23 cellular contexts compared by ENCODE assay signal in the genomic region with DNA sequence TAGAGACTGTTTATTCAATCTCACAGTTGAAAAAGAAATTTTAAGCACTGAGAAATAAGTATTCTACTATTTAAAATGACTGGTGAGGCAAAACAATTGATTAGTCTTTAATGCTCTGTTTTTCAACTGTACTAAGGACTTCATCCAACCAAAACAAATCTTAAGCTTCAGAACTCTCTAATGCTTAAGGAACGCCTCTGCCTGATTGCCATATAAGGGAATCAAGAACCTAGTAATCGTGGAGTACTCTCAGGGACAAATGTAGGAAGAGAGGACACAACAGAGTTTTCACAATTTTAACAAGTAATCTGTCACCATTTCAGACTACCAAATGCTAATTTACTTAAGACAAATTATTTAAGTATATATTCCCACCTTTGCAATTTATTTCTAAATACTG. TPM values are rescaled to one million over a fixed set of nuclear protein-coding genes. Genes with fewer than 3 reads are reported as not detected.
A peak's percentile ranks its signal among the peaks of the same experiment; 100 is the strongest.
DNase-seq lines count a peak whose midpoint lies in the region; ATAC-seq, FAIRE-seq and TF ChIP-seq lines count a peak whose summit lies in the region.
"Had no signal": no experiment of that assay in that cellular context is flagged by ENCODE, and none has a peak within 500 bp of the region (broad histone marks: within the 10 kb centered on the region; RNA-seq: fewer than 3 reads in every experiment).

No MANE protein-coding gene starts in this region.

- CTCF ChIA-PET in HepG2 (lab: Yijun Ruan, JAX; ENCODE audit: low intra/inter-chr PET ratio, low total read pairs): no interaction called here

- in situ Hi-C loops in HepG2 (cut with HindIII; ENCODE audit: extremely low pct_ligation_motif_present, low pct_unique_long_range_greater_than_20kb): no loop called here

- WGBS in HepG2 (ENCODE audit: low lambda C conversion rate): 93% methylated on average over 2 of the region's 2 CpGs
- WGBS in right lobe of liver (ENCODE audit: insufficient coverage, low coverage, low lambda C conversion rate, missing lambda C conversion rate): 71% methylated on average over 2 of the region's 2 CpGs

- H3K4me3 Mint-ChIP-seq in stimulated activated naive B cell treated with anti-CD40 and anti-IgM and Interleukin-4, amounts not matched to agents 10 μg/mL and 1 μg/mL and 100 μg/mL, for 72 hours: no peak overlapping the region
- H3K4me3 Mint-ChIP-seq: activated CD8-positive, alpha-beta T cell treated with anti-CD3 and anti-CD28 coated beads for 36 hours; activated naive CD4-positive, alpha-beta T cell treated with anti-CD3 and anti-CD28 coated beads for 36 hours; activated T-cell treated with anti-CD3 and anti-CD28 coated beads, Interleukin-2, amount 50 U/mL, for 24 hours; natural killer cell had no signal

- H3K4me1 ChIP-seq in HepG2 (ENCODE audit: insufficient read depth, low read length): no peaks in the 10 kb centered on the region
- H3K4me1 ChIP-seq in right lobe of liver: no peaks in the 10 kb centered on the region
- no peaks in the 10 kb centered on the region for H3K4me1 ChIP-seq in fibroblast of lung (ENCODE audit: control insufficient read depth, extremely low read depth, insufficient read depth, low read length)
- H3K4me1 ChIP-seq in uterus: no peaks in the 10 kb centered on the region
- H3K4me1 ChIP-seq: colonic mucosa had no signal

- H3K36me3 Mint-ChIP-seq in stimulated activated naive B cell treated with anti-CD40 and anti-IgM and Interleukin-4, amounts not matched to agents 10 μg/mL and 1 μg/mL and 100 μg/mL, for 72 hours: peaks cover 17 to 35% of the 10 kb centered on the region in 2 donors

- H3K27me3 ChIP-seq in HepG2 (ENCODE audit: control insufficient read depth in 1 of 2, insufficient read depth in 2 of 2, low read length in 2 of 2) (no peaks in the 10 kb centered on the region), right lobe of liver (no peaks in the 10 kb centered on the region), fibroblast of lung (ENCODE audit: control insufficient read depth, insufficient read depth, low read length) (no peaks in the 10 kb centered on the region), uterus (no peaks in the 10 kb centered on the region)
- H3K27me3 ChIP-seq: colonic mucosa, SJSA1 had no signal

- H3K27ac ChIP-seq in HepG2 (ENCODE audit: extremely low read length, insufficient read depth, low read length) (no peak overlapping the region), right lobe of liver (no peak overlapping the region), fibroblast of lung (ENCODE audit: insufficient read depth, low read length) (no peak overlapping the region), uterus (peak overlapping the region; percentile 25 to 40)
- H3K27ac ChIP-seq: C4-2B, colonic mucosa, SJSA1 had no signal

- no peaks in the 10 kb centered on the region for H4K20me1 ChIP-seq in HepG2 (ENCODE audit: insufficient read depth, low read length)
- no peaks in the 10 kb centered on the region for H4K20me1 ChIP-seq in fibroblast of lung (ENCODE audit: control insufficient read depth, extremely low read depth, insufficient read depth, low read length)

- H3K27me3 Mint-ChIP-seq in stimulated activated naive B cell treated with anti-CD40 and anti-IgM and Interleukin-4, amounts not matched to agents 10 μg/mL and 1 μg/mL and 100 μg/mL, for 72 hours: no peaks in the 10 kb centered on the region
- H3K27me3 Mint-ChIP-seq: activated CD8-positive, alpha-beta T cell treated with anti-CD3 and anti-CD28 coated beads for 36 hours; activated T-cell treated with anti-CD3 and anti-CD28 coated beads, Interleukin-2, amount 50 U/mL, for 24 hours had no signal

- no peaks in the 10 kb centered on the region for H3K9me3 Mint-ChIP-seq in stimulated activated naive B cell treated with anti-CD40 and anti-IgM and Interleukin-4, amounts not matched to agents 10 μg/mL and 1 μg/mL and 100 μg/mL, for 72 hours
- H3K9me3 Mint-ChIP-seq: activated CD8-positive, alpha-beta T cell treated with anti-CD3 and anti-CD28 coated beads for 36 hours; activated naive CD4-positive, alpha-beta T cell treated with anti-CD3 and anti-CD28 coated beads for 36 hours; activated T-cell treated with anti-CD3 and anti-CD28 coated beads, Interleukin-2, amount 50 U/mL, for 24 hours; natural killer cell had no signal

- no peak for ATAC-seq in HepG2
- ATAC-seq in right lobe of liver: no peak
- no peak for ATAC-seq in stimulated activated naive B cell treated with anti-CD40 and anti-IgM and Interleukin-4, amounts not matched to agents 10 μg/mL and 1 μg/mL and 100 μg/mL, for 72 hours (replicated peaks)
- ATAC-seq in HG02852 (IDR thresholded peaks at IDR 0.05; ENCODE audit: unreplicated experiment): no peak
- ATAC-seq: activated CD8-positive, alpha-beta T cell treated with anti-CD3 and anti-CD28 coated beads for 36 hours; natural killer cell had no signal

- H3K4me2 ChIP-seq in HepG2 (ENCODE audit: low read depth, low read length) (no peak overlapping the region), fibroblast of lung (ENCODE audit: extremely low read depth, insufficient read depth, low read length) (no peak overlapping the region)

- intact Hi-C loops in HepG2 (cut with micrococcal nuclease; ENCODE audit: unreplicated experiment): no loop called here
- intact Hi-C loops in right lobe of liver (cut with DNase I): no loop called here
- intact Hi-C loops in uterus (cut with DNase I; ENCODE audit: low total_unique reads): no loop called here

- H3K36me3 ChIP-seq in HepG2 (replicated peaks in 1 of 2; ENCODE audit: control insufficient read depth in 1 of 2, insufficient read depth in 2 of 2, low read length in 2 of 2): peaks cover 4 to 16% of the 10 kb centered on the region in 2 experiments; a peak in 4 of 5 replicates
- no peaks in the 10 kb centered on the region for H3K36me3 ChIP-seq in right lobe of liver
- no peaks in the 10 kb centered on the region for H3K36me3 ChIP-seq in fibroblast of lung (ENCODE audit: control insufficient read depth, insufficient read depth, low read length)
- no peaks in the 10 kb centered on the region for H3K36me3 ChIP-seq in uterus
- H3K36me3 ChIP-seq: colonic mucosa had no signal

- BruUV-seq in HepG2 (replicated peaks; lab: Mats Ljungman, UMichigan): no TSS peak

- no peaks in the 10 kb centered on the region for H3K9me3 ChIP-seq in HepG2 (ENCODE audit: low read length)
- no peaks in the 10 kb centered on the region for H3K9me3 ChIP-seq in right lobe of liver
- H3K9me3 ChIP-seq in fibroblast of lung (ENCODE audit: control insufficient read depth, insufficient read depth, low read depth, low read length): no peaks in the 10 kb centered on the region
- no peaks in the 10 kb centered on the region for H3K9me3 ChIP-seq in uterus
- H3K9me3 ChIP-seq: colonic mucosa, SJSA1 had no signal

- H3K79me2 ChIP-seq in HepG2 (ENCODE audit: insufficient read depth, low read length) (peaks cover 9% of the 10 kb centered on the region), fibroblast of lung (ENCODE audit: control insufficient read depth, insufficient read depth, low read length) (peaks cover 42% of the 10 kb centered on the region)

- no peak for FAIRE-seq in HepG2 (lab: Jason Lieb, UNC)

- no peak overlapping the region for H3K4me3 ChIP-seq in HepG2 (replicated peaks in 1 of 3; ENCODE audit: insufficient read depth in 1 of 3, low read depth in 2 of 3, low read length in 3 of 3)
- no peak overlapping the region for H3K4me3 ChIP-seq in right lobe of liver
- H3K4me3 ChIP-seq in fibroblast of lung (replicated peaks in 1 of 4; ENCODE audit: control extremely low read depth in 1 of 4, insufficient read depth in 1 of 4, low read depth in 3 of 4, low read length in 4 of 4): no peak overlapping the region
- H3K4me3 ChIP-seq in uterus: no peak overlapping the region
- H3K4me3 ChIP-seq: colonic mucosa, SJSA1 had no signal

- POLR2A ChIA-PET in HepG2 (lab: Yijun Ruan, JAX): no interaction called here

- no peak overlapping the region for H3K27ac Mint-ChIP-seq in stimulated activated naive B cell treated with anti-CD40 and anti-IgM and Interleukin-4, amounts not matched to agents 10 μg/mL and 1 μg/mL and 100 μg/mL, for 72 hours
- H3K27ac Mint-ChIP-seq: activated CD8-positive, alpha-beta T cell treated with anti-CD3 and anti-CD28 coated beads for 36 hours; activated naive CD4-positive, alpha-beta T cell treated with anti-CD3 and anti-CD28 coated beads for 36 hours; activated T-cell treated with anti-CD3 and anti-CD28 coated beads, Interleukin-2, amount 50 U/mL, for 24 hours; natural killer cell had no signal

- peaks cover 8 to 10% of the 10 kb centered on the region in 2 donors for H3K4me1 Mint-ChIP-seq in stimulated activated naive B cell treated with anti-CD40 and anti-IgM and Interleukin-4, amounts not matched to agents 10 μg/mL and 1 μg/mL and 100 μg/mL, for 72 hours

- H3K9ac ChIP-seq in HepG2 (ENCODE audit: insufficient read depth, low read depth, low read length) (no peak overlapping the region), fibroblast of lung (ENCODE audit: insufficient read depth, low read length) (no peak overlapping the region)

- no peak for TF ChIP-seq EP300 in HepG2 (IDR thresholded peaks at IDR 0.05; ENCODE audit: low read depth in 2 of 2, low read length in 2 of 2)
- TF ChIP-seq EP300 in HepG2 (CRISPR knock-in tag; IDR thresholded peaks at IDR 0.05; ENCODE audit: borderline replicate concordance): no peak

- TF ChIP-seq CTCF in HepG2 (CRISPR knock-in tag; IDR thresholded peaks at IDR 0.05) (no peak), right lobe of liver (IDR thresholded peaks at IDR 0.05) (no peak), fibroblast of lung (conservative IDR thresholded peaks at IDR 0.05 in 1 of 2, IDR thresholded peaks at IDR 0.05 in 1 of 2; ENCODE audit: low read depth in 1 of 2, low read length in 2 of 2) (no peak), uterus (IDR thresholded peaks at IDR 0.05) (no peak)

- TF ChIP-seq RAD21 in HepG2 (CRISPR knock-in tag; IDR thresholded peaks at IDR 0.05): no peak

- H2AFZ ChIP-seq in HepG2 (ENCODE audit: low read length) (no peak overlapping the region), fibroblast of lung (ENCODE audit: low read length) (no peak overlapping the region)

- DNase-seq in HepG2 (ENCODE audit: low spot score) (no peak), right lobe of liver (no peak), fibroblast of lung (ENCODE audit: low read depth in 2 of 2) (peak; percentile 72 to 78), myocyte (ENCODE audit: low read depth) (peak; percentile 31), uterus (no peak)
- DNase-seq in stimulated activated naive B cell treated with anti-CD40 and anti-IgM and Interleukin-4, amounts not matched to agents 10 μg/mL and 1 μg/mL and 100 μg/mL, for 72 hours: no peak
- no peak for DNase-seq in stimulated activated CD8-positive, alpha-beta memory T cell treated with anti-CD3 and anti-CD28 coated beads, Interleukin-4, amount 100 ng/mL, for 48 hours
- DNase-seq: activated CD8-positive, alpha-beta T cell treated with anti-CD3 and anti-CD28 coated beads for 36 hours; activated naive CD4-positive, alpha-beta T cell treated with anti-CD3 and anti-CD28 coated beads for 36 hours; activated T-cell treated with anti-CD3 and anti-CD28 coated beads, Interleukin-2, amount 50 U/mL, for 24 hours; colonic mucosa; GDM1; glutamatergic neuron; H7; natural killer cell; NCI-H1436; NCI-H774; posterior cingulate gyrus; stimulated activated CD4-positive, alpha-beta T cell treated with anti-CD3 and anti-CD28 coated beads, Interleukin-12 subunit alpha, Interleukin-12 subunit beta, amount 100 ng/mL, for 4 hours; T-helper 2 cell had no signal

- TF ChIP-seq POLR2A in HepG2 (IDR thresholded peaks at IDR 0.05; ENCODE audit: insufficient read depth in 1 of 2, low read depth in 2 of 2, low read length in 2 of 2) (no peak), right lobe of liver (IDR thresholded peaks at IDR 0.05) (no peak), uterus (IDR thresholded peaks at IDR 0.05) (no peak)

RNA-seq across cellular contexts. Expression of a gene that starts 16.1 kb away (rescaled TPM):
- total RNA-seq in HepG2 (2016; rRNA removed; fragmentation: Illumina TruSeq; extraction: Trizol) (7.1 and 11.4 TPM in 2 replicates), right lobe of liver (1 to 10 TPM; 2.2 to 3.2 (median 3.0) TPM), fibroblast of lung (17.7 and 25.9 TPM in 2 replicates), myocyte (35.0 and 40.6 TPM in 2 replicates), uterus (10 to 100 TPM; 11.0 to 30.5 (median 15.7) TPM)
- 2.8 and 3.1 TPM in 2 replicates for total RNA-seq in HepG2 (2016; cell fraction: cytosol; rRNA removed; fragmentation: Illumina TruSeq; extraction: Trizol; ENCODE audit: low read depth)
- total RNA-seq in HepG2 (2016; cell fraction: insoluble cytoplasmic fraction; rRNA removed; fragmentation: Illumina TruSeq; extraction: Trizol): 7.3 and 10.8 TPM in 2 replicates
- 6.1 and 7.4 TPM in 2 replicates for total RNA-seq in HepG2 (2016; cell fraction: membrane; rRNA removed; fragmentation: Illumina TruSeq; extraction: Trizol)
- 12.8 and 13.1 TPM in 2 replicates for total RNA-seq in HepG2 (2016; cell fraction: nucleus; rRNA removed; fragmentation: Illumina TruSeq; extraction: Trizol)
- polyA plus RNA-seq in HepG2 (2011; rRNA removed) (2.8 and 3.2 TPM in 2 replicates), fibroblast of lung (9.5 and 11.6 TPM in 2 replicates)
- polyA plus RNA-seq in HepG2 (2011; cell fraction: cytosol; rRNA removed): 0.99 and 2.0 TPM in 2 replicates
- polyA plus RNA-seq in HepG2 (2011; cell fraction: nucleus; rRNA removed): 2.2 and 2.9 TPM in 2 replicates
- 5.9 and 6.1 TPM in 2 replicates for polyA plus RNA-seq in HepG2 (2012)
- 0.18 and 0.25 TPM in 2 replicates for polyA plus RNA-seq in HepG2 (2016; cell fraction: cytosol; fragmentation: Illumina TruSeq; extraction: Trizol; ENCODE audit: low read depth)
- 8.4 and 9.0 TPM in 2 replicates for polyA plus RNA-seq in HepG2 (2016; cell fraction: insoluble cytoplasmic fraction; fragmentation: Illumina TruSeq; extraction: Trizol; ENCODE audit: low read depth)
- polyA plus RNA-seq in HepG2 (2016; cell fraction: membrane; fragmentation: Illumina TruSeq; extraction: Trizol; ENCODE audit: low read depth): 1.0 and 1.1 TPM in 2 replicates
- polyA plus RNA-seq in HepG2 (2016; cell fraction: nucleus; fragmentation: Illumina TruSeq; extraction: Trizol; ENCODE audit: insufficient read depth, low read depth): 8.4 and 9.2 TPM in 2 replicates
- polyA minus RNA-seq in HepG2 (2011; rRNA and poly(A)+ RNA removed; ENCODE audit: low replicate concordance): 3.9 and 4.3 TPM in 2 replicates
- 4.1 and 5.3 TPM in 2 replicates for polyA minus RNA-seq in HepG2 (2011; cell fraction: cytosol; rRNA and poly(A)+ RNA removed)
- polyA minus RNA-seq in HepG2 (2011; cell fraction: nucleus; rRNA and poly(A)+ RNA removed): 34.2 and 35.8 TPM in 2 replicates
- polyA plus RNA-seq in fibroblast of lung (2012): 7.8 and 8.1 TPM in 2 replicates
- polyA minus RNA-seq in fibroblast of lung (ENCODE audit: low replicate concordance): 1.5 and 1.8 TPM in 2 replicates
- polyA plus RNA-seq in myocyte (2012): 7.5 TPM

Comparison
In these comparisons a context has a peak if more than half of its experiments do, and no peak if none do; other contexts are left out.
1. DNase-seq: peak in fibroblast of lung (2 of 2) and myocyte (single experiment); none in HepG2 (single experiment), right lobe of liver (0 of 3), uterus (0 of 2), stimulated activated naive B cell treated with anti-CD40 and anti-IgM and Interleukin-4, amounts not matched to agents 10 μg/mL and 1 μg/mL and 100 μg/mL, for 72 hours (single experiment) and stimulated activated CD8-positive, alpha-beta memory T cell treated with anti-CD3 and anti-CD28 coated beads, Interleukin-4, amount 100 ng/mL, for 48 hours (single experiment).
2. H3K27ac ChIP-seq: peak in uterus (2 of 2); none in HepG2 (single experiment), right lobe of liver (0 of 3) and fibroblast of lung (single experiment).